ENCODE assay signal across 8 cellular contexts in the genomic region with DNA sequence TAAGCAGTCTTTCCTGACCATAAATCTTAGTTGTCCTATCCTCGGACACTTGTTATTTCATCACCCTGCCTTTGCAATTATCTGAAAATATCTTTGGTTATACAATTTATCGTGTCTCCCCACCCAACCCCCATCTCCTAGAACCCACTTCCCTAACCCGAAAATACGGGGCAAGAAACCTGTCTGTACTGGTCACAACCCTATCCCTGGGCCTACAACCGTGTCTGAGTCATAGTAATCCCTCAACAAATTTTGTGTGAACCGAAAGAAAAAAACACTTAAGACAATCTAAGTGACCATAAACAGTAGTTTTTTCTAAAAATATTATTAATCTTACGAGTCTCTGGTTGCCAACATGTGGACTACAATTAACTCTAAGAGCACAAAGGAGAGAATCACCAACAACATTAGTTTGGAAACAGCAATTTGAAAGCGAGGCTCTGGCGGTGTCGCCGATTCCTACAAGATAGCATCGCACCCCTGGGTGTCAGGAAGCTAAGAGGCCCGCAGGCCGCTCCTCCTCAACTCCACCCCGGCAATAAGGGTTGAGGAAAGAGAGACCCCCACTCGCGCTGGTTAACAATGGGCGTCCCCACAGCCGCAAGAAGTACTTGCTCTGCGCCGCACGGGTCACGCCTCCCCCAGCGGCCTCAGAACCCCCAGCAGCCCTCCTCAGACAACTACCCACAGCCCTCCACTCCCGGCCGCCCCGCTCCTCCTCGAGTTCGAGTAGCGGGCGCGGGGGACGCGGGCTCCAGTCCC. TPM values are rescaled to one million over a fixed set of nuclear protein-coding genes. Genes with fewer than 3 reads are reported as not detected.
DNase-seq lines count a peak whose midpoint lies in the region; ATAC-seq and TF ChIP-seq lines count a peak whose summit lies in the region.
"Not testable (repeated sequence)": the region's sequence is repeated elsewhere in the genome, so short reads cannot be mapped to it uniquely, and the experiment has no call there.

No MANE protein-coding gene starts in this region.

- not testable (repeated sequence) for H3K9me3 ChIP-seq in hepatocyte (ENCODE audit: low read depth); neural progenitor cell (ENCODE audit: low read depth); transverse colon

- H3K9me2 ChIP-seq in hepatocyte (replicated peaks; ENCODE audit: insufficient read depth) = not testable (repeated sequence)

- not testable (repeated sequence) for H3K36me3 ChIP-seq in hepatocyte (replicated peaks; ENCODE audit: insufficient read depth, low read depth); neural progenitor cell; transverse colon

- H3K27me3 ChIP-seq in hepatocyte, neural progenitor cell, transverse colon: not testable (repeated sequence)

- H3K4me2 ChIP-seq in hepatocyte (peak overlapping the region; percentile 72), neural progenitor cell (peak overlapping the region; percentile 81)

- WGBS in hepatocyte (ENCODE audit: low lambda C conversion rate, missing lambda C conversion rate) = 2% methylated on average over 29 of the region's 34 CpGs
- WGBS in transverse colon (ENCODE audit: low coverage in 1 of 2), 2 donors = 1% methylated on average over 17 of the region's 34 CpGs; no CpG with 5 or more reads in 1 of the 2 donors

- not testable (repeated sequence) for H3K27me3 Mint-ChIP-seq in HFFc6 (ENCODE audit: insufficient read depth); chondrocyte (ENCODE audit: low read depth); neural progenitor cell (ENCODE audit: insufficient read depth, low read depth)

- H3K27ac Mint-ChIP-seq in HFFc6 (peak overlapping the region; percentile 95), chondrocyte (ENCODE audit: unreplicated experiment) (peak overlapping the region; percentile 97)
- H3K27ac Mint-ChIP-seq in neural progenitor cell = not testable (repeated sequence)

- ATAC-seq in GM18517 (IDR thresholded peaks at IDR 0.05; ENCODE audit: unreplicated experiment) = peak; percentile 42

- not testable (repeated sequence) for H3K9ac ChIP-seq in neural progenitor cell

- not testable (repeated sequence) for TF ChIP-seq EP300 in transverse colon (IDR thresholded peaks at IDR 0.05; ENCODE audit: low read depth)

- not testable (repeated sequence) for TF ChIP-seq POLR2A in transverse colon (IDR thresholded peaks at IDR 0.05)

- H3K36me3 Mint-ChIP-seq in HFFc6 (ENCODE audit: low read depth); chondrocyte (ENCODE audit: low read depth): not testable (repeated sequence)
- H3K36me3 Mint-ChIP-seq in neural progenitor cell = peaks cover 17% of the 10 kb centered on the region

- H3K79me2 ChIP-seq in hepatocyte (peaks cover 19% of the 10 kb centered on the region), neural progenitor cell (ENCODE audit: low read depth) (peaks cover 34% of the 10 kb centered on the region)

- not testable (repeated sequence) for DNase-seq in HFFc6; Jurkat, Clone E6-1 (ENCODE audit: low read depth, low spot score); chondrocyte (ENCODE audit: low spot score); hepatocyte (ENCODE audit: low spot score); neural progenitor cell (ENCODE audit: low spot score); transverse colon

- peaks cover 14% of the 10 kb centered on the region for H3K4me1 Mint-ChIP-seq in HFFc6 (ENCODE audit: low read depth)
- not testable (repeated sequence) for H3K4me1 Mint-ChIP-seq in chondrocyte (ENCODE audit: low read depth); neural progenitor cell

- intact Hi-C loops in transverse colon (cut with DNase I; ENCODE audit: low total_unique reads) = not testable (repeated sequence)

- H2AFZ ChIP-seq in hepatocyte (peak overlapping the region; percentile 90), neural progenitor cell (replicated peaks) (peak overlapping the region; percentile 76)

- H3K9me3 Mint-ChIP-seq in HFFc6; chondrocyte (ENCODE audit: low read depth); neural progenitor cell: not testable (repeated sequence)

- not testable (repeated sequence) for TF ChIP-seq CTCF in HFFc6 (IDR thresholded peaks at IDR 0.05); WI38 (IDR thresholded peaks at IDR 0.05; ENCODE audit: low read depth, low read length); chondrocyte (IDR thresholded peaks at IDR 0.05); hepatocyte (IDR thresholded peaks at IDR 0.05; ENCODE audit: poor library complexity); neural progenitor cell (IDR thresholded peaks at IDR 0.05); transverse colon (IDR thresholded peaks at IDR 0.05)

- not testable (repeated sequence) for H3F3A ChIP-seq in neural progenitor cell (ENCODE audit: low read depth)

- H3K27ac ChIP-seq in hepatocyte (peak overlapping the region; percentile 91), transverse colon (peak overlapping the region; percentile 81 to 91 (median 85))
- not testable (repeated sequence) for H3K27ac ChIP-seq in neural progenitor cell

- not testable (repeated sequence) for H4K20me1 ChIP-seq in hepatocyte (ENCODE audit: insufficient read depth, poor library complexity, severe bottlenecking); neural progenitor cell (ENCODE audit: low read depth)

- H3K4me3 ChIP-seq in Jurkat, Clone E6-1 (ENCODE audit: low read length) = peak overlapping the region; percentile 65
- H3K4me3 ChIP-seq in WI38 (ENCODE audit: low read depth, low read length) (peak overlapping the region; percentile 69), hepatocyte (peak overlapping the region; percentile 91), neural progenitor cell (peak overlapping the region; percentile 86), transverse colon (peak overlapping the region; percentile 71 to 92 (median 90))

- not testable (repeated sequence) for H3K4me1 ChIP-seq in hepatocyte (ENCODE audit: insufficient read depth); neural progenitor cell
- peaks cover 0 to 11% (median 0%) of the 10 kb centered on the region in 4 donors for H3K4me1 ChIP-seq in transverse colon

- H3K4me3 Mint-ChIP-seq in HFFc6 (peak overlapping the region; percentile 95), chondrocyte (ENCODE audit: unreplicated experiment) (peak overlapping the region; percentile 91), neural progenitor cell (peak overlapping the region; percentile 98)

- in situ Hi-C loops in transverse colon (cut with MboI; ENCODE audit: low pct_ligation_motif_present in 1 of 4, low pct_unique_long_range_greater_than_20kb in 1 of 4, low sequenced_read_pairs in 3 of 4) = not testable (repeated sequence)

RNA-seq across cellular contexts. Expression of a gene that starts 0.5 kb away (rescaled TPM):
- total RNA-seq in HFFc6 (2021; fragmentation: NEBNext Ultra II Directional; extraction: Animal tissue kit (Norgen Biotek cat#: 25700)) = 10 to 100 TPM in 5 of 6 experiments, 1 to 10 TPM in 1; 9.3 to 14.9 (median 12.4) TPM
- polyA plus RNA-seq in Jurkat, Clone E6-1 (2012; ENCODE audit: insufficient read depth, insufficient read length) = 13.0 TPM
- total RNA-seq in chondrocyte = 21.5 to 33.7 TPM (median 22.2 TPM) in 3 replicates
- total RNA-seq in hepatocyte = 40.7 and 41.3 TPM in 2 replicates
- polyA plus RNA-seq in hepatocyte = 15.3 and 23.0 TPM in 2 replicates
- 25.4 and 36.0 TPM in 2 replicates for total RNA-seq in neural progenitor cell (ENCODE audit: low replicate concordance)
- 100 to 1,000 TPM in 1 of 4 donors, 10 to 100 TPM in 3; 15.0 to 457 (median 33.7) TPM for total RNA-seq in transverse colon

RNA-seq across cellular contexts. Expression of a gene that starts 56.7 kb away (rescaled TPM):
- under 1 TPM in 2 of 6 experiments, not detected in 4; 0.30 to 0.66 TPM for total RNA-seq in HFFc6 (2021; fragmentation: NEBNext Ultra II Directional; extraction: Animal tissue kit (Norgen Biotek cat#: 25700))
- polyA plus RNA-seq in Jurkat, Clone E6-1 (2012; ENCODE audit: insufficient read depth, insufficient read length) = not detected
- total RNA-seq in chondrocyte = 0.94 to 1.1 TPM (median 1.0 TPM) in 3 replicates
- total RNA-seq in hepatocyte = 0.68 and 1.3 TPM in 2 replicates
- 0.23 and 0.29 TPM in 2 replicates for polyA plus RNA-seq in hepatocyte
- total RNA-seq in neural progenitor cell (ENCODE audit: low replicate concordance) = not detected in 2 replicates
- total RNA-seq in transverse colon = under 1 TPM in 1 of 4 donors, not detected in 3; 0.82 TPM
